8 cellular contexts compared by ENCODE assay signal in genomic region chr11:47248304-47248663, GRCh38. TPM values are rescaled to one million over a fixed set of nuclear protein-coding genes. Genes with fewer than 3 reads are reported as not detected.
DNase-seq lines count a peak whose midpoint lies in the region; ATAC-seq and TF ChIP-seq lines count a peak whose summit lies in the region.

No MANE protein-coding gene starts in this region.

- peaks cover 33% of the 10 kb centered on the region for H3K79me2 ChIP-seq in PC-3 (ENCODE audit: low read length)

- H3K36me3 Mint-ChIP-seq in endothelial cell (ENCODE audit: low read depth, unreplicated experiment) (peaks cover 17% of the 10 kb centered on the region), nephron (ENCODE audit: low read depth) (peaks cover 21% of the 10 kb centered on the region)

- TF ChIP-seq CTCF in PC-3 (conservative IDR thresholded peaks at IDR 0.05; ENCODE audit: low read depth, low read length) = no peak
- no peak for TF ChIP-seq CTCF in endothelial cell (IDR thresholded peaks at IDR 0.05; ENCODE audit: unreplicated experiment)
- TF ChIP-seq CTCF in nephron (IDR thresholded peaks at IDR 0.05; ENCODE audit: unreplicated experiment in 3 of 3) = no peak

- 0 out of 2 replicates have a peak overlapping the region, but pooled peaks have one; percentile 59 for H3K27ac ChIP-seq in PC-3 (ENCODE audit: low read length)

- H3K36me3 ChIP-seq in PC-3 (ENCODE audit: low read depth, low read length) = no peaks in the 10 kb centered on the region

- H3K9me3 Mint-ChIP-seq in endothelial cell (ENCODE audit: unreplicated experiment) (no peaks in the 10 kb centered on the region), nephron (no peaks in the 10 kb centered on the region)

- no peaks in the 10 kb centered on the region for H4K20me1 ChIP-seq in PC-3 (ENCODE audit: low read length)

- peak overlapping the region; percentile 98 for H3K4me3 ChIP-seq in PC-3 (ENCODE audit: low read length)

- peak overlapping the region; percentile 86 for H3K9ac ChIP-seq in PC-3 (ENCODE audit: low read length)

- CTCF ChIA-PET in PC-3 (lab: Charles Lee) = interaction anchor here (1.3 to 1.4 kb wide), 2 partner anchors 11 to 63 kb away, joined by 6 to 9 read pairs; no protein-coding TSS in a partner anchor

- peaks cover 7% of the 10 kb centered on the region; the same call in 1 of the 2 replicates for H3K4me1 ChIP-seq in PC-3 (ENCODE audit: insufficient read depth, low read length)

- H3K4me3 Mint-ChIP-seq in endothelial cell (ENCODE audit: unreplicated experiment) (peak overlapping the region; percentile 98), nephron (peak overlapping the region; percentile 93 to 99 (median 99))

- DNase-seq in PC-3 (no peak), endothelial cell (ENCODE audit: low spot score) (no peak), head of caudate nucleus (no peak), GDM1 (lab: John Stamatoyannopoulos, UW) (no peak), OCI-M2 (lab: John Stamatoyannopoulos, UW; ENCODE audit: unreplicated experiment) (no peak)

- POLR2A ChIA-PET in PC-3 (lab: Charles Lee; ENCODE audit: unreplicated experiment) = interaction anchor here (0.6 kb wide), 1 partner anchor 328 kb away, joined by 3 read pairs; no protein-coding TSS in a partner anchor

- H3K9me2 ChIP-seq in PC-3 (replicated peaks; ENCODE audit: low read length) = no peaks in the 10 kb centered on the region

- H3K4me1 Mint-ChIP-seq in endothelial cell (ENCODE audit: unreplicated experiment) = peaks cover 20% of the 10 kb centered on the region
- H3K4me1 Mint-ChIP-seq in nephron = peaks cover 22% of the 10 kb centered on the region

- peaks cover 5% of the 10 kb centered on the region for H3K27me3 Mint-ChIP-seq in endothelial cell (ENCODE audit: unreplicated experiment)
- H3K27me3 Mint-ChIP-seq in nephron (ENCODE audit: low read depth) = no peaks in the 10 kb centered on the region

- intact Hi-C loops in PC-3 (cut with micrococcal nuclease) (loop anchor here (2.0 kb wide), 1 partner anchor 71 kb away; the partner anchor contains the start of gene ARFGAP2), head of caudate nucleus (cut with DNase I) (loop anchor here (2.0 kb wide), 1 partner anchor 21 kb away; no protein-coding TSS in a partner anchor)

- H3K9me3 ChIP-seq in PC-3 (ENCODE audit: low read length) = no peaks in the 10 kb centered on the region

- H3K27ac Mint-ChIP-seq in endothelial cell (ENCODE audit: unreplicated experiment) (peak overlapping the region; percentile 99), nephron (peak overlapping the region; percentile 100)

- ATAC-seq in GM18508 (IDR thresholded peaks at IDR 0.05; ENCODE audit: insufficient read depth, unreplicated experiment) = peak; percentile 25
- peak; percentile 39 for ATAC-seq in HG02610 (IDR thresholded peaks at IDR 0.05; ENCODE audit: unreplicated experiment)
- peak; percentile 52 for ATAC-seq in PC-3

- peak overlapping the region; percentile 100 for H3K4me2 ChIP-seq in PC-3 (ENCODE audit: low read length)

- H3K27me3 ChIP-seq in PC-3 (ENCODE audit: low read length) = no peaks in the 10 kb centered on the region

- H3F3A ChIP-seq in PC-3 (ENCODE audit: low read length, unreplicated experiment) = no peaks in the 10 kb centered on the region

- BruUV-seq in PC-3 (replicated peaks; lab: Mats Ljungman, UMichigan) = TSS peak; percentile 79

- peak overlapping the region; percentile 96 for H2AFZ ChIP-seq in PC-3 (ENCODE audit: low read length)

RNA-seq across cellular contexts. Expression of gene ACP2, which starts 0.3 kb away (rescaled TPM):
- total RNA-seq in PC-3 (2014; rRNA removed) (24.2 and 26.6 TPM in 2 replicates), endothelial cell (ENCODE audit: unreplicated experiment) (52.3 TPM)

RNA-seq across cellular contexts. Expression of gene NR1H3, which starts 9.5 kb away (rescaled TPM):
- total RNA-seq in PC-3 (2014; rRNA removed) (14.2 and 31.6 TPM in 2 replicates), endothelial cell (ENCODE audit: unreplicated experiment) (61.2 TPM)

RNA-seq across cellular contexts. Expression of gene MADD, which starts 21.6 kb away (rescaled TPM):
- total RNA-seq in PC-3 (2014; rRNA removed) (23.1 and 26.4 TPM in 2 replicates), endothelial cell (ENCODE audit: unreplicated experiment) (61.2 TPM)

RNA-seq across cellular contexts. Expression of gene DDB2, which starts 33.5 kb away (rescaled TPM):
- total RNA-seq in PC-3 (2014; rRNA removed) = 45.4 and 54.5 TPM in 2 replicates
- total RNA-seq in endothelial cell (ENCODE audit: unreplicated experiment) = 64.4 TPM
